ENCODE assay signal across 21 cellular contexts in genomic region chrX:10076765-10077164, GRCh38.
"Had no signal": no experiment of that assay in that cellular context is flagged by ENCODE, and none has a peak within 500 bp of the region (broad histone marks: within the 10 kb centered on the region; RNA-seq: fewer than 3 reads in every experiment).

No MANE protein-coding gene starts in this region.

- H3K4me2 ChIP-seq: SK-N-SH had no signal

- H3K27ac Mint-ChIP-seq: activated CD8-positive, alpha-beta memory T cell treated with anti-CD3 and anti-CD28 coated beads, Interleukin-2, amount 10 ng/mL, durations not matched to agents 7 days and 5 days; activated CD8-positive, alpha-beta T cell treated with anti-CD3 and anti-CD28 coated beads, Interleukin-2, amount 10 ng/mL, durations not matched to agents 7 days and 5 days; activated naive CD4-positive, alpha-beta T cell treated with anti-CD3 and anti-CD28 coated beads, Interleukin-2, amount 50 U/mL, for 72 hours; activated naive CD8-positive, alpha-beta T cell treated with anti-CD3 and anti-CD28 coated beads, Interleukin-2, amount 50 U/mL, for 24 hours; brain had no signal

- H3K4me3 Mint-ChIP-seq: activated CD8-positive, alpha-beta memory T cell treated with anti-CD3 and anti-CD28 coated beads, Interleukin-2, amount 10 ng/mL, durations not matched to agents 7 days and 5 days; activated CD8-positive, alpha-beta T cell treated with anti-CD3 and anti-CD28 coated beads, Interleukin-2, amount 10 ng/mL, durations not matched to agents 7 days and 5 days; activated naive CD8-positive, alpha-beta T cell treated with anti-CD3 and anti-CD28 coated beads, Interleukin-2, amount 50 U/mL, for 24 hours; activated T-cell treated with anti-CD3 and anti-CD28 coated beads, Interleukin-2, amount 50 U/mL, for 4 hours; brain had no signal

- H3K4me1 ChIP-seq: SJCRH30 had no signal

- H3K27ac ChIP-seq: SJCRH30 had no signal

- H3K9me3 ChIP-seq: SJCRH30, SK-N-SH had no signal

- H3K27me3 Mint-ChIP-seq: activated CD8-positive, alpha-beta memory T cell treated with anti-CD3 and anti-CD28 coated beads, Interleukin-2, amount 10 ng/mL, durations not matched to agents 7 days and 5 days; activated naive CD8-positive, alpha-beta T cell treated with anti-CD3 and anti-CD28 coated beads, Interleukin-2, amount 50 U/mL, for 24 hours had no signal

- H3K9me3 Mint-ChIP-seq: activated naive CD4-positive, alpha-beta T cell treated with anti-CD3 and anti-CD28 coated beads, Interleukin-2, amount 50 U/mL, for 72 hours; activated naive CD8-positive, alpha-beta T cell treated with anti-CD3 and anti-CD28 coated beads, Interleukin-2, amount 50 U/mL, for 24 hours; activated T-cell treated with anti-CD3 and anti-CD28 coated beads, Interleukin-2, amount 50 U/mL, for 4 hours; brain had no signal

- H3K9me2 ChIP-seq: SK-N-SH had no signal

- FAIRE-seq: astrocyte had no signal

- H3K9ac ChIP-seq: SK-N-SH had no signal

- H3K36me3 ChIP-seq: SJCRH30 had no signal

- DNase-seq: activated CD4-positive, alpha-beta T cell treated with anti-CD3 and anti-CD28 coated beads for 4 hours; activated CD8-positive, alpha-beta memory T cell treated with anti-CD3 and anti-CD28 coated beads, Interleukin-2, amount 10 ng/mL, durations not matched to agents 7 days and 5 days; activated CD8-positive, alpha-beta T cell treated with anti-CD3 and anti-CD28 coated beads, Interleukin-2, amount 10 ng/mL, durations not matched to agents 7 days and 5 days; activated effector memory CD4-positive, alpha-beta T cell treated with anti-CD3 and anti-CD28 coated beads, Interleukin-2, amount 50 U/mL, for 16 hours; activated naive CD4-positive, alpha-beta T cell treated with Interleukin-2 at 50 U/mL for 16 hours; activated naive CD8-positive, alpha-beta T cell treated with anti-CD3 and anti-CD28 coated beads, Interleukin-2, amount 50 U/mL, for 24 hours; activated T-cell treated with anti-CD3 and anti-CD28 coated beads, Interleukin-2, amount 50 U/mL, for 4 hours; amygdala; cerebellar nuclear complex; NCI-H1105 treated with DMSO at 0.1 percent for 48 hours; NCI-H1436 treated with DMSO at 0.1 percent for 48 hours; NCI-H187; NCI-H2081; NCI-H510A treated with DMSO at 0.1 percent for 48 hours; Right ventricle myocardium superior; SJCRH30; SK-N-SH; T-helper 1 cell had no signal

- H3K27me3 ChIP-seq: SJCRH30 had no signal

- H3K4me1 Mint-ChIP-seq: activated CD8-positive, alpha-beta memory T cell treated with anti-CD3 and anti-CD28 coated beads, Interleukin-2, amount 10 ng/mL, durations not matched to agents 7 days and 5 days had no signal

- ATAC-seq: activated CD8-positive, alpha-beta memory T cell treated with anti-CD3 and anti-CD28 coated beads, Interleukin-2, amount 10 ng/mL, durations not matched to agents 7 days and 5 days; activated CD8-positive, alpha-beta T cell treated with anti-CD3 and anti-CD28 coated beads, Interleukin-2, amount 10 ng/mL, durations not matched to agents 7 days and 5 days; activated naive CD8-positive, alpha-beta T cell treated with anti-CD3 and anti-CD28 coated beads, Interleukin-2, amount 50 U/mL, for 24 hours; activated T-cell treated with anti-CD3 and anti-CD28 coated beads, Interleukin-2, amount 50 U/mL, for 4 hours had no signal

- H3K36me3 Mint-ChIP-seq: activated naive CD4-positive, alpha-beta T cell treated with anti-CD3 and anti-CD28 coated beads, Interleukin-2, amount 50 U/mL, for 72 hours had no signal

- H3K4me3 ChIP-seq: SJCRH30 had no signal
